22 cellular contexts compared by ENCODE assay signal in genomic region chr15:52004806-52005205, GRCh38. TPM values are rescaled to one million over a fixed set of nuclear protein-coding genes. Genes with fewer than 3 reads are reported as not detected.
DNase-seq lines count a peak whose midpoint lies in the region; ATAC-seq, FAIRE-seq and TF ChIP-seq lines count a peak whose summit lies in the region.
"Had no signal": no experiment of that assay in that cellular context is flagged by ENCODE, and none has a peak within 500 bp of the region (broad histone marks: within the 10 kb centered on the region; RNA-seq: fewer than 3 reads in every experiment).

No MANE protein-coding gene starts in this region.

- H3K4me1 ChIP-seq in keratinocyte (ENCODE audit: control insufficient read depth, extremely low read depth, insufficient read depth, low read length) (peaks cover 34% of the 10 kb centered on the region), SJCRH30 (no peaks in the 10 kb centered on the region)
- H3K4me1 ChIP-seq: Peyer's patch had no signal

- CTCF ChIA-PET in activated CD4-positive, alpha-beta T cell treated with anti-CD3 and anti-CD28 coated beads, Interleukin-2, amount 10 ng/mL, durations not matched to agents 7 days and 5 days (lab: Charles Lee), result interaction anchor here (0.6 to 1.0 kb wide), 2 partner anchors 11 to 19 kb away, joined by 3 read pairs; no protein-coding TSS in a partner anchor

- H3K36me3 ChIP-seq in bronchial epithelial cell (ENCODE audit: control insufficient read depth, insufficient read depth, low read length) (no peaks in the 10 kb centered on the region), keratinocyte (ENCODE audit: control insufficient read depth in 2 of 2, extremely low read depth in 1 of 2, insufficient read depth in 2 of 2, low read length in 2 of 2) (no peaks in the 10 kb centered on the region), SJCRH30 (no peaks in the 10 kb centered on the region)
- H3K36me3 ChIP-seq: Peyer's patch had no signal

- H3K4me2 ChIP-seq in keratinocyte (ENCODE audit: control insufficient read depth, extremely low read depth, insufficient read depth, low read depth, low read length), result peak overlapping the region; percentile 33

- H3K9me3 Mint-ChIP-seq in activated CD4-positive, alpha-beta T cell treated with anti-CD3 and anti-CD28 coated beads, Interleukin-2, amount 10 ng/mL, durations not matched to agents 7 days and 5 days, result peaks cover 2% of the 10 kb centered on the region
- no peaks in the 10 kb centered on the region for H3K9me3 Mint-ChIP-seq in activated T-helper 1 cell treated with anti-CD3 and anti-CD28 coated beads, Interleukin-12 subunit alpha, Interleukin-12 subunit beta, Interleukin-2, Interleukin-4 antibody, amounts not matched to agents 30 ng/mL and 10 ng/mL and 1 ng/mL, durations not matched to agents 14 hours and 24 hours and 36 hours

- no peaks in the 10 kb centered on the region for H3K9me3 ChIP-seq in keratinocyte (ENCODE audit: control insufficient read depth, low read depth, low read length)
- H3K9me3 ChIP-seq in SJCRH30 (replicated peaks), result no peaks in the 10 kb centered on the region
- H3K9me3 ChIP-seq: Peyer's patch had no signal

- POLR2A ChIA-PET in activated CD4-positive, alpha-beta T cell treated with anti-CD3 and anti-CD28 coated beads, Interleukin-2, amount 10 ng/mL, durations not matched to agents 7 days and 5 days (lab: Charles Lee), result interaction anchor here (0.6 kb wide), 1 partner anchor 34 kb away, joined by 3 read pairs; no protein-coding TSS in a partner anchor

- no peaks in the 10 kb centered on the region for H3K9me1 ChIP-seq in keratinocyte (ENCODE audit: control insufficient read depth, extremely low read depth, insufficient read depth, low read length)

- H3K4me3 ChIP-seq in bronchial epithelial cell (ENCODE audit: low read depth, low read length), result no peak overlapping the region
- H3K4me3 ChIP-seq in keratinocyte (ENCODE audit: control insufficient read depth in 2 of 3, extremely low read depth in 1 of 3, insufficient read depth in 2 of 3, low read depth in 1 of 3, low read length in 3 of 3), result peak overlapping the region in 1 of 3 experiments; percentile 8
- H3K4me3 ChIP-seq in SJCRH30, result no peak overlapping the region
- H3K4me3 ChIP-seq: Peyer's patch had no signal

- no peaks in the 10 kb centered on the region for H4K20me1 ChIP-seq in keratinocyte (ENCODE audit: control insufficient read depth, extremely low read depth, insufficient read depth, low read length)

- no peak for FAIRE-seq in bronchial epithelial cell (lab: Jason Lieb, UNC)
- FAIRE-seq in keratinocyte (lab: Jason Lieb, UNC), result peak; percentile 17
- FAIRE-seq: A204.1 had no signal

- dilution Hi-C loops in keratinocyte (cut with MboI; ENCODE audit: extremely low pct_ligation_motif_present, low sequenced_read_pairs), result no loop called here

- peaks cover 50% of the 10 kb centered on the region for H3K4me1 Mint-ChIP-seq in activated CD4-positive, alpha-beta T cell treated with anti-CD3 and anti-CD28 coated beads, Interleukin-2, amount 10 ng/mL, durations not matched to agents 7 days and 5 days
- peaks cover 65% of the 10 kb centered on the region for H3K4me1 Mint-ChIP-seq in activated T-helper 1 cell treated with anti-CD3 and anti-CD28 coated beads, Interleukin-12 subunit alpha, Interleukin-12 subunit beta, Interleukin-2, Interleukin-4 antibody, amounts not matched to agents 30 ng/mL and 10 ng/mL and 1 ng/mL, durations not matched to agents 14 hours and 24 hours and 36 hours (ENCODE audit: low read depth)

- peak overlapping the region; percentile 1 for H3K27ac Mint-ChIP-seq in activated CD4-positive, alpha-beta T cell treated with anti-CD3 and anti-CD28 coated beads, Interleukin-2, amount 10 ng/mL, durations not matched to agents 7 days and 5 days
- H3K27ac Mint-ChIP-seq in activated T-helper 1 cell treated with anti-CD3 and anti-CD28 coated beads, Interleukin-12 subunit alpha, Interleukin-12 subunit beta, Interleukin-2, Interleukin-4 antibody, amounts not matched to agents 30 ng/mL and 10 ng/mL and 1 ng/mL, durations not matched to agents 14 hours and 24 hours and 36 hours, result peak overlapping the region; percentile 80
- H3K27ac Mint-ChIP-seq: B cell, CD14-positive monocyte had no signal

- intact Hi-C loops in activated T-helper 1 cell treated with anti-CD3 and anti-CD28 coated beads, Interleukin-12 subunit alpha, Interleukin-12 subunit beta, Interleukin-2, Interleukin-4 antibody, amounts not matched to agents 30 ng/mL and 10 ng/mL and 1 ng/mL, durations not matched to agents 14 hours and 24 hours and 36 hours (cut with micrococcal nuclease), result loop anchor here (1.0 to 5.0 kb wide), 2 partner anchors 8 to 672 kb away; partner anchors contain the start of gene ATOSA

- H3K27me3 ChIP-seq in bronchial epithelial cell (ENCODE audit: control insufficient read depth, insufficient read depth, low read length) (no peaks in the 10 kb centered on the region), keratinocyte (ENCODE audit: control insufficient read depth, extremely low read depth, insufficient read depth, low read length) (no peaks in the 10 kb centered on the region), SJCRH30 (no peaks in the 10 kb centered on the region)
- H3K27me3 ChIP-seq: Peyer's patch had no signal

- no peak for ATAC-seq in GM18511 (IDR thresholded peaks at IDR 0.05; ENCODE audit: unreplicated experiment)

- H3K27me3 Mint-ChIP-seq in activated CD4-positive, alpha-beta T cell treated with anti-CD3 and anti-CD28 coated beads, Interleukin-2, amount 10 ng/mL, durations not matched to agents 7 days and 5 days, result no peaks in the 10 kb centered on the region
- H3K27me3 Mint-ChIP-seq in activated T-helper 1 cell treated with anti-CD3 and anti-CD28 coated beads, Interleukin-12 subunit alpha, Interleukin-12 subunit beta, Interleukin-2, Interleukin-4 antibody, amounts not matched to agents 30 ng/mL and 10 ng/mL and 1 ng/mL, durations not matched to agents 14 hours and 24 hours and 36 hours (ENCODE audit: insufficient read depth), result peaks cover 3% of the 10 kb centered on the region
- H3K27me3 Mint-ChIP-seq: B cell, IgD-negative memory B cell had no signal

- H3K79me2 ChIP-seq in keratinocyte (ENCODE audit: control insufficient read depth, insufficient read depth, low read length), result no peaks in the 10 kb centered on the region

- H2AFZ ChIP-seq in keratinocyte (ENCODE audit: control insufficient read depth, low read length), result peak overlapping the region; percentile 80

- peaks cover 3% of the 10 kb centered on the region for H3K36me3 Mint-ChIP-seq in activated CD4-positive, alpha-beta T cell treated with anti-CD3 and anti-CD28 coated beads, Interleukin-2, amount 10 ng/mL, durations not matched to agents 7 days and 5 days (ENCODE audit: low read depth)
- H3K36me3 Mint-ChIP-seq in activated T-helper 1 cell treated with anti-CD3 and anti-CD28 coated beads, Interleukin-12 subunit alpha, Interleukin-12 subunit beta, Interleukin-2, Interleukin-4 antibody, amounts not matched to agents 30 ng/mL and 10 ng/mL and 1 ng/mL, durations not matched to agents 14 hours and 24 hours and 36 hours (ENCODE audit: low read depth), result peaks cover 1% of the 10 kb centered on the region
- H3K36me3 Mint-ChIP-seq: CD14-positive monocyte, IgD-negative memory B cell had no signal

- DNase-seq in activated CD4-positive, alpha-beta T cell treated with anti-CD3 and anti-CD28 coated beads, Interleukin-2, amount 10 ng/mL, durations not matched to agents 7 days and 5 days, result no peak
- DNase-seq in activated CD4-positive, alpha-beta T cell treated with anti-CD3 and anti-CD28 coated beads, Interleukin-2, amount 50 U/mL, for 48 hours, result no peak
- DNase-seq in activated T-helper 1 cell treated with anti-CD3 and anti-CD28 coated beads, Interleukin-12 subunit alpha, Interleukin-12 subunit beta, Interleukin-2, Interleukin-4 antibody, amounts not matched to agents 30 ng/mL and 10 ng/mL and 1 ng/mL, durations not matched to agents 14 hours and 24 hours and 36 hours (ENCODE audit: low spot score), result no peak
- DNase-seq in bronchial epithelial cell (ENCODE audit: low read depth) (peak; percentile 78), keratinocyte (ENCODE audit: low read depth, low spot score) (no peak), foreskin melanocyte (no peak), SJCRH30 (no peak)
- DNase-seq: EL, GF-D8, H7, NCI-H1105, NCI-H146, NCI-H2029, NCI-H2171, NCI-H345, NCI-H524, Peyer's patch had no signal

- no peak overlapping the region for H3K4me3 Mint-ChIP-seq in activated CD4-positive, alpha-beta T cell treated with anti-CD3 and anti-CD28 coated beads, Interleukin-2, amount 10 ng/mL, durations not matched to agents 7 days and 5 days
- no peak overlapping the region for H3K4me3 Mint-ChIP-seq in activated T-helper 1 cell treated with anti-CD3 and anti-CD28 coated beads, Interleukin-12 subunit alpha, Interleukin-12 subunit beta, Interleukin-2, Interleukin-4 antibody, amounts not matched to agents 30 ng/mL and 10 ng/mL and 1 ng/mL, durations not matched to agents 14 hours and 24 hours and 36 hours
- H3K4me3 Mint-ChIP-seq: B cell, CD14-positive monocyte had no signal

- TF ChIP-seq CTCF in bronchial epithelial cell (IDR thresholded peaks at IDR 0.05; ENCODE audit: insufficient read depth, low read length, severe bottlenecking) (no peak), keratinocyte (optimal IDR thresholded peaks at IDR 0.05 in 1 of 3, IDR thresholded peaks at IDR 0.05 in 1 of 3, conservative IDR thresholded peaks at IDR 0.05 in 1 of 3; ENCODE audit: extremely low read depth in 1 of 3, insufficient read depth in 2 of 3, low read length in 3 of 3) (no peak)

- peak overlapping the region; percentile 7 for H3K9ac ChIP-seq in keratinocyte (ENCODE audit: control insufficient read depth, extremely low read depth, insufficient read depth, low read length)

- H3K27ac ChIP-seq in keratinocyte (ENCODE audit: control insufficient read depth, insufficient read depth, low read length), result peak overlapping the region; percentile 52
- no peak overlapping the region for H3K27ac ChIP-seq in SJCRH30
- H3K27ac ChIP-seq: Peyer's patch had no signal

RNA-seq across cellular contexts. Expression of gene MAPK6, which starts 14.2 kb away (rescaled TPM):
- 10 to 100 TPM; 23.4 to 25.4 TPM for total RNA-seq in activated CD4-positive, alpha-beta T cell treated with anti-CD3 and anti-CD28 coated beads, Interleukin-2, amount 10 ng/mL, durations not matched to agents 7 days and 5 days
- 57.3 and 57.9 TPM in 2 replicates for total RNA-seq in activated T-helper 1 cell treated with anti-CD3 and anti-CD28 coated beads, Interleukin-12 subunit alpha, Interleukin-12 subunit beta, Interleukin-2, Interleukin-4 antibody, amounts not matched to agents 30 ng/mL and 10 ng/mL and 1 ng/mL, durations not matched to agents 14 hours and 24 hours and 36 hours
- total RNA-seq in bronchial epithelial cell, result 156 and 197 TPM in 2 replicates
- 48.5 to 103 TPM (median 83.7 TPM) in 3 replicates for polyA plus RNA-seq in keratinocyte
- polyA plus RNA-seq in keratinocyte (2011; ENCODE audit: low read depth), result 62.6 TPM
- 45.1 and 95.3 TPM in 2 replicates for polyA plus RNA-seq in keratinocyte (2011; cell fraction: cytosol; rRNA removed)
- 60.9 and 65.9 TPM in 2 replicates for polyA plus RNA-seq in keratinocyte (2011; cell fraction: nucleus; rRNA removed)
- 51.7 and 70.9 TPM in 2 replicates for polyA plus RNA-seq in keratinocyte (2012; ENCODE audit: low replicate concordance)
- 37.4 to 119 TPM (median 85.6 TPM) in 3 replicates for polyA minus RNA-seq in keratinocyte
- 57.6 TPM for polyA minus RNA-seq in keratinocyte (2011; cell fraction: cytosol; rRNA and poly(A)+ RNA removed)
- 50.3 and 105 TPM in 2 replicates for polyA minus RNA-seq in keratinocyte (2011; cell fraction: nucleus; rRNA and poly(A)+ RNA removed)
- 71.2 and 84.2 TPM in 2 replicates for total RNA-seq in SJCRH30 (2014; rRNA removed; shearing (Covaris generic))

RNA-seq across cellular contexts. Expression of gene LEO1, which starts 33.2 kb away (rescaled TPM):
- total RNA-seq in activated CD4-positive, alpha-beta T cell treated with anti-CD3 and anti-CD28 coated beads, Interleukin-2, amount 10 ng/mL, durations not matched to agents 7 days and 5 days, result 10 to 100 TPM; 32.0 to 34.4 TPM
- total RNA-seq in activated T-helper 1 cell treated with anti-CD3 and anti-CD28 coated beads, Interleukin-12 subunit alpha, Interleukin-12 subunit beta, Interleukin-2, Interleukin-4 antibody, amounts not matched to agents 30 ng/mL and 10 ng/mL and 1 ng/mL, durations not matched to agents 14 hours and 24 hours and 36 hours, result 36.3 and 36.5 TPM in 2 replicates
- 21.9 and 41.2 TPM in 2 replicates for total RNA-seq in bronchial epithelial cell
- polyA plus RNA-seq in keratinocyte, result 6.3 to 12.5 TPM (median 12.2 TPM) in 3 replicates
- 51.1 TPM for polyA plus RNA-seq in keratinocyte (2011; ENCODE audit: low read depth)
- 6.8 and 7.9 TPM in 2 replicates for polyA plus RNA-seq in keratinocyte (2011; cell fraction: cytosol; rRNA removed)
- 10.6 and 15.7 TPM in 2 replicates for polyA plus RNA-seq in keratinocyte (2011; cell fraction: nucleus; rRNA removed)
- 23.6 and 27.2 TPM in 2 replicates for polyA plus RNA-seq in keratinocyte (2012; ENCODE audit: low replicate concordance)
- 1.8 to 10.7 TPM (median 3.3 TPM) in 3 replicates for polyA minus RNA-seq in keratinocyte
- polyA minus RNA-seq in keratinocyte (2011; cell fraction: cytosol; rRNA and poly(A)+ RNA removed), result 1.2 TPM
- polyA minus RNA-seq in keratinocyte (2011; cell fraction: nucleus; rRNA and poly(A)+ RNA removed), result 4.2 and 7.4 TPM in 2 replicates
- total RNA-seq in SJCRH30 (2014; rRNA removed; shearing (Covaris generic)), result 61.7 and 65.3 TPM in 2 replicates
